22 cellular contexts compared by ENCODE assay signal in genomic region chr15:62486041-62486440, GRCh38.
"Had no signal": no experiment of that assay in that cellular context is flagged by ENCODE, and none has a peak within 500 bp of the region (broad histone marks: within the 10 kb centered on the region; RNA-seq: fewer than 3 reads in every experiment).

No MANE protein-coding gene starts in this region.

- H3K9me3 Mint-ChIP-seq: activated T-helper 1 cell treated with anti-CD3 and anti-CD28 coated beads, Interleukin-12 subunit alpha, Interleukin-12 subunit beta, Interleukin-2, Interleukin-4 antibody, amounts not matched to agents 30 ng/mL and 10 ng/mL and 1 ng/mL, durations not matched to agents 14 hours and 24 hours and 36 hours; central memory CD8-positive, alpha-beta T cell; memory B cell; naive thymus-derived CD4-positive, alpha-beta T cell; stimulated activated naive B cell treated with anti-CD40 and anti-IgM and Interleukin-4, amounts not matched to agents 10 μg/mL and 1 μg/mL and 100 μg/mL, for 72 hours; T-cell; WTC11 had no signal

- H3K9me3 ChIP-seq: heart right ventricle, mucosa of descending colon, ovary, sigmoid colon, thyroid gland had no signal

- H3K36me3 ChIP-seq: heart right ventricle, ovary, sigmoid colon, thyroid gland had no signal

- H3K27me3 Mint-ChIP-seq: activated naive CD8-positive, alpha-beta T cell had no signal

- H3K27ac Mint-ChIP-seq: activated CD4-positive, alpha-beta T cell treated with anti-CD3 and anti-CD28 coated beads for 36 hours; activated naive CD8-positive, alpha-beta T cell; activated T-helper 1 cell treated with anti-CD3 and anti-CD28 coated beads, Interleukin-12 subunit alpha, Interleukin-12 subunit beta, Interleukin-2, Interleukin-4 antibody, amounts not matched to agents 30 ng/mL and 10 ng/mL and 1 ng/mL, durations not matched to agents 14 hours and 24 hours and 36 hours; memory B cell; naive thymus-derived CD4-positive, alpha-beta T cell; stimulated activated naive B cell treated with anti-CD40 and anti-IgM and Interleukin-4, amounts not matched to agents 10 μg/mL and 1 μg/mL and 100 μg/mL, for 72 hours; T-cell; WTC11 had no signal

- H3K4me3 ChIP-seq: heart right ventricle, mucosa of descending colon, ovary, sigmoid colon, thyroid gland had no signal

- H3K4me1 Mint-ChIP-seq: activated CD4-positive, alpha-beta T cell treated with anti-CD3 and anti-CD28 coated beads for 36 hours; central memory CD8-positive, alpha-beta T cell; T-cell had no signal

- H3K27ac ChIP-seq: heart right ventricle, ovary, sigmoid colon, thyroid gland had no signal

- H3K27me3 ChIP-seq: heart right ventricle, ovary, sigmoid colon, thyroid gland had no signal

- H3K4me3 Mint-ChIP-seq: activated CD4-positive, alpha-beta T cell treated with anti-CD3 and anti-CD28 coated beads for 36 hours; activated naive CD8-positive, alpha-beta T cell; activated T-helper 1 cell treated with anti-CD3 and anti-CD28 coated beads, Interleukin-12 subunit alpha, Interleukin-12 subunit beta, Interleukin-2, Interleukin-4 antibody, amounts not matched to agents 30 ng/mL and 10 ng/mL and 1 ng/mL, durations not matched to agents 14 hours and 24 hours and 36 hours; central memory CD8-positive, alpha-beta T cell; memory B cell; naive thymus-derived CD4-positive, alpha-beta T cell; stimulated activated naive B cell treated with anti-CD40 and anti-IgM and Interleukin-4, amounts not matched to agents 10 μg/mL and 1 μg/mL and 100 μg/mL, for 72 hours; T-cell; WTC11 had no signal

- ATAC-seq: activated CD4-positive, alpha-beta T cell treated with anti-CD3 and anti-CD28 coated beads for 36 hours; heart right ventricle; left ventricle myocardium superior; mucosa of descending colon; naive thymus-derived CD4-positive, alpha-beta T cell; stimulated activated naive B cell treated with anti-CD40 and anti-IgM and Interleukin-4, amounts not matched to agents 10 μg/mL and 1 μg/mL and 100 μg/mL, for 72 hours; T-cell; WTC11 had no signal

- H3K36me3 Mint-ChIP-seq: activated naive CD8-positive, alpha-beta T cell; memory B cell; naive thymus-derived CD4-positive, alpha-beta T cell; stimulated activated naive B cell treated with anti-CD40 and anti-IgM and Interleukin-4, amounts not matched to agents 10 μg/mL and 1 μg/mL and 100 μg/mL, for 72 hours; T-cell; WTC11 had no signal

- DNase-seq: activated CD4-positive, alpha-beta T cell treated with anti-CD3 and anti-CD28 coated beads for 36 hours; activated CD4-positive, alpha-beta T cell treated with anti-CD3 and anti-CD28 coated beads, Interleukin-2, amount 50 U/mL, for 48 hours; activated gamma-delta T cell treated with Interleukin-2 at 50 U/mL for 16 hours; activated T-cell treated with anti-CD3 and anti-CD28 coated beads for 4 hours; amygdala; cortex of kidney; effector CD4-positive, alpha-beta T cell; heart right ventricle; kidney glomerular epithelial cell; left ventricle myocardium superior; mucosa of descending colon; naive thymus-derived CD4-positive, alpha-beta T cell; ovary; sigmoid colon; stimulated activated naive B cell treated with anti-CD40 and anti-IgM and Interleukin-4, amounts not matched to agents 10 μg/mL and 1 μg/mL and 100 μg/mL, for 72 hours; T-cell; thyroid gland had no signal
